ENCODE assay signal across 1 cellular context in genomic region chr15:40040293-40040635, GRCh38.
TF ChIP-seq lines count a peak whose summit lies in the region.

No MANE protein-coding gene starts in this region.

TF ChIP-seq in HCT116, 20 proteins besides CTCF, POLR2A, EP300 and RAD21 (continued from another document):
- TF ChIP-seq MAX (IDR thresholded peaks at IDR 0.05) (no peak), ELF1 (IDR thresholded peaks at IDR 0.05; ENCODE audit: borderline replicate concordance, low read depth) (no peak), SIN3A (IDR thresholded peaks at IDR 0.05; ENCODE audit: low read depth) (no peak), EGR1 (IDR thresholded peaks at IDR 0.05; ENCODE audit: low read depth) (no peak), EZH2 (IDR thresholded peaks at IDR 0.05) (no peak), EZH2phosphoT487 (IDR thresholded peaks at IDR 0.05; ENCODE audit: borderline replicate concordance) (no peak), CEBPB (IDR thresholded peaks at IDR 0.05; ENCODE audit: low read depth) (no peak)
